ENCODE assay signal across 26 cellular contexts in the genomic region with DNA sequence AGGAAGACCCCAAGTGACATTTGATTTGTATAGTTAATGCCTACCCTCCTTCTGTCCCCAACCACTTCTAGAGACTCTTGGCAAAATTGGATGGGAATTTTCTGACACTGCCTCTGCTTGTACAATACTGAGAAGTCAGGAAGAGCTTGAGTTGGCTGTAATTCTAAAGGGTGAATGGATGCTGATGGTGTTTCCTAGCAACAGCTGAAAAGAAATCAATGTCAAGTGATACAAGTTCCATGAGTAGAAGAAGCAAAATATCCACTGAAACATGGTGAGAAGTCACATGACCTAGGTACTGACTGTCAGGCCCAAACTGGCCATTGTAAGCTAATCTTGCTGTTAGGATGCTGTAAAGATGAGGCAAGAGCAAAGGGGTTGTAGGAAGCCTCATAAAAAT.
"Had no signal": no experiment of that assay in that cellular context is flagged by ENCODE, and none has a peak within 500 bp of the region (broad histone marks: within the 10 kb centered on the region; RNA-seq: fewer than 3 reads in every experiment).

No MANE protein-coding gene starts in this region.

- H3K27ac ChIP-seq: coronary artery, dorsolateral prefrontal cortex, epithelial cell of prostate, esophagus squamous epithelium, gastrocnemius medialis, heart right ventricle, left lung, lower lobe of right lung had no signal

- H3K4me1 ChIP-seq: esophagus squamous epithelium, gastrocnemius medialis, heart right ventricle, left lung, lower lobe of right lung had no signal

- H3K36me3 Mint-ChIP-seq: mesothelial cell of epicardium had no signal

- H3K36me3 ChIP-seq: esophagus squamous epithelium, gastrocnemius medialis, heart right ventricle, left lung, lower lobe of right lung had no signal

- H3K27me3 ChIP-seq: dorsolateral prefrontal cortex, esophagus squamous epithelium, gastrocnemius medialis, heart right ventricle, left lung had no signal

- FAIRE-seq: colon, endometrium, islet of Langerhans, keratinocyte had no signal

- H3K27ac Mint-ChIP-seq: mesothelial cell of epicardium had no signal

- H3K4me3 ChIP-seq: coronary artery, dorsolateral prefrontal cortex, esophagus squamous epithelium, gastrocnemius medialis, heart right ventricle, left lung, lower lobe of right lung, mucosa of descending colon had no signal

- ATAC-seq: esophagus mucosa, gastrocnemius medialis, heart right ventricle, left cardiac atrium, left lung, left ventricle myocardium superior, lower lobe of right lung, mucosa of descending colon had no signal

- H3K4me3 Mint-ChIP-seq: mesothelial cell of epicardium had no signal

- H3K9me3 Mint-ChIP-seq: mesothelial cell of epicardium had no signal

- DNase-seq: dermis blood vessel endothelial cell; dorsolateral prefrontal cortex; effector CD4-positive, alpha-beta T cell; effector memory CD4-positive, alpha-beta T cell; erythroblast; esophagus squamous epithelium; foreskin melanocyte; gastrocnemius medialis; glutamatergic neuron; head of caudate nucleus; heart right ventricle; hippocampal formation; left cardiac atrium; left lung; left ventricle myocardium superior; lower lobe of right lung; mesenchymal stem cell; mucosa of descending colon had no signal

- H3K9me3 ChIP-seq: esophagus squamous epithelium, gastrocnemius medialis, heart right ventricle, left lung, lower lobe of right lung, mucosa of descending colon had no signal
